14 cellular contexts compared by ENCODE assay signal in genomic region chr21:38990424-38990794, GRCh38.
DNase-seq lines count a peak whose midpoint lies in the region; ATAC-seq and TF ChIP-seq lines count a peak whose summit lies in the region.
"Had no signal": no experiment of that assay in that cellular context is flagged by ENCODE, and none has a peak within 500 bp of the region (broad histone marks: within the 10 kb centered on the region; RNA-seq: fewer than 3 reads in every experiment).

No MANE protein-coding gene starts in this region.

- H3K4me1 ChIP-seq in DND-41 (ENCODE audit: insufficient read depth, low read length) (peaks cover 62% of the 10 kb centered on the region), endodermal cell (ENCODE audit: control insufficient read depth, insufficient read depth, low read length) (peaks cover 32% of the 10 kb centered on the region), osteoblast (ENCODE audit: insufficient read depth, low read length) (peaks cover 40% of the 10 kb centered on the region)

- H3K36me3 Mint-ChIP-seq in endodermal cell (ENCODE audit: low read depth) = no peaks in the 10 kb centered on the region
- H3K36me3 Mint-ChIP-seq: CD8-positive, alpha-beta memory T cell; memory B cell had no signal

- H3K4me2 ChIP-seq in DND-41 (ENCODE audit: insufficient read depth, low read length) (no peak overlapping the region), osteoblast (ENCODE audit: insufficient read depth, low read length) (peak overlapping the region; percentile 54)

- no peaks in the 10 kb centered on the region; the same call in 1 of the 2 replicates for H3K79me2 ChIP-seq in DND-41 (ENCODE audit: insufficient read depth, low read length)
- no peaks in the 10 kb centered on the region for H3K79me2 ChIP-seq in osteoblast (ENCODE audit: insufficient read depth, low read length)

- H3K4me3 Mint-ChIP-seq in endodermal cell = no peak overlapping the region
- H3K4me3 Mint-ChIP-seq: CD8-positive, alpha-beta memory T cell; memory B cell had no signal

- H3K9me3 ChIP-seq in DND-41 (ENCODE audit: insufficient read depth, low read length, severe bottlenecking) = no peaks in the 10 kb centered on the region
- H3K9me3 ChIP-seq in endodermal cell (ENCODE audit: control insufficient read depth, low read length) = no peaks in the 10 kb centered on the region
- H3K9me3 ChIP-seq in osteoblast (ENCODE audit: low read depth, low read length) = no peaks in the 10 kb centered on the region
- H3K9me3 ChIP-seq: tibial nerve had no signal

- no peak overlapping the region for H3K27ac Mint-ChIP-seq in endodermal cell
- H3K27ac Mint-ChIP-seq: CD8-positive, alpha-beta memory T cell; memory B cell had no signal

- 62 to 66% methylated on average over 5 to 12 of the region's 12 CpGs for WGBS in endodermal cell (ENCODE audit: insufficient coverage in 1 of 2, insufficient read length in 1 of 2), 2 experiments

- H3K9me3 Mint-ChIP-seq in endodermal cell = no peaks in the 10 kb centered on the region
- H3K9me3 Mint-ChIP-seq: CD8-positive, alpha-beta memory T cell; memory B cell had no signal

- H3K9ac ChIP-seq in DND-41 (ENCODE audit: low read depth, low read length) (0 out of 2 replicates have a peak overlapping the region, but pooled peaks have one; percentile 5), endodermal cell (ENCODE audit: extremely low read depth, low read length, poor library complexity, severe bottlenecking) (no peak overlapping the region)

- H3K27me3 Mint-ChIP-seq in endodermal cell (ENCODE audit: insufficient read depth) = peaks cover 5% of the 10 kb centered on the region

- TF ChIP-seq CTCF in DND-41 (IDR thresholded peaks at IDR 0.05; ENCODE audit: borderline replicate concordance, extremely low read depth, low read length, poor library complexity, severe bottlenecking) = no peak
- TF ChIP-seq CTCF in endodermal cell (conservative IDR thresholded peaks at IDR 0.05) = no peak
- TF ChIP-seq CTCF in osteoblast (IDR thresholded peaks at IDR 0.05; ENCODE audit: extremely low read depth, low read depth, low read length) = no peak

- H3K4me3 ChIP-seq in DND-41 (ENCODE audit: low read depth in 1 of 2, low read length in 2 of 2) (no peak overlapping the region), endodermal cell (ENCODE audit: low read length) (no peak overlapping the region), osteoblast (ENCODE audit: insufficient read depth, low read length) (peak overlapping the region; percentile 0)
- H3K4me3 ChIP-seq: tibial nerve had no signal

- H3K4me1 Mint-ChIP-seq in endodermal cell = peaks cover 77% of the 10 kb centered on the region
- H3K4me1 Mint-ChIP-seq: CD8-positive, alpha-beta memory T cell; memory B cell had no signal

- H3K27ac ChIP-seq in DND-41 (ENCODE audit: low read length) (peak overlapping the region; percentile 100), endodermal cell (ENCODE audit: low read depth, low read length) (peak overlapping the region; percentile 0), osteoblast (ENCODE audit: low read depth, low read length) (peak overlapping the region; percentile 27)

- no peak for ATAC-seq in DND-41 (ENCODE audit: insufficient read depth, low read depth)

- H4K20me1 ChIP-seq in DND-41 (ENCODE audit: insufficient read depth, low read length) = no peaks in the 10 kb centered on the region
- H4K20me1 ChIP-seq in osteoblast (ENCODE audit: insufficient read depth, low read length) = no peaks in the 10 kb centered on the region

- DNase-seq in DND-41 (no peak), NCI-H146 treated with DMSO at 0.1 percent for 48 hours (lab: John Stamatoyannopoulos, UW; ENCODE audit: unreplicated experiment) (peak; percentile 42), endodermal cell (peak; percentile 62), osteoblast (ENCODE audit: insufficient read length, low spot score, missing footprints) (no peak), HPDE6-E6E7 (ENCODE audit: extremely low spot score) (no peak), anterior cingulate cortex (lab: John Stamatoyannopoulos, UW) (no peak)
- no peak for DNase-seq in stimulated activated CD4-positive, alpha-beta T cell treated with anti-CD3 and anti-CD28 coated beads, Interleukin-4, amount 100 ng/mL, for 4 hours
- DNase-seq in stimulated activated CD4-positive, alpha-beta T cell treated with anti-CD3 and anti-CD28 coated beads, Interleukin-2, amount 100 ng/mL, for 24 hours = no peak
- DNase-seq: activated CD4-positive, alpha-beta T cell treated with anti-CD3 and anti-CD28 coated beads, Interleukin-2, amount 50 U/mL, for 4 hours; CD8-positive, alpha-beta memory T cell; NCI-H1048; stimulated activated CD4-positive, alpha-beta T cell treated with anti-CD3 and anti-CD28 coated beads, Interleukin-4, amount 100 ng/mL, for 1 hour had no signal

- H2AFZ ChIP-seq in DND-41 (ENCODE audit: low read depth, low read length) = no peak overlapping the region
- H2AFZ ChIP-seq in osteoblast (ENCODE audit: low read length) = no peak overlapping the region

- no peaks in the 10 kb centered on the region for H3K27me3 ChIP-seq in DND-41 (ENCODE audit: insufficient read depth, low read length, poor library complexity)
- no peaks in the 10 kb centered on the region for H3K27me3 ChIP-seq in endodermal cell (ENCODE audit: control insufficient read depth, insufficient read depth, low read length, poor library complexity, severe bottlenecking)
- peaks cover 10% of the 10 kb centered on the region for H3K27me3 ChIP-seq in osteoblast (ENCODE audit: insufficient read depth, low read length)
- H3K27me3 ChIP-seq: tibial nerve had no signal

- H3K36me3 ChIP-seq in DND-41 (ENCODE audit: insufficient read depth, low read length) (no peaks in the 10 kb centered on the region), endodermal cell (ENCODE audit: control insufficient read depth, insufficient read depth, low read length) (no peaks in the 10 kb centered on the region), osteoblast (ENCODE audit: insufficient read depth, low read length) (no peaks in the 10 kb centered on the region)
- H3K36me3 ChIP-seq: tibial nerve had no signal

Comparison
In these comparisons a context has a peak if more than half of its experiments do, and no peak if none do; other contexts are left out.
1. DNase-seq: peak in NCI-H146 treated with DMSO at 0.1 percent for 48 hours (single experiment) and endodermal cell (single experiment); none in DND-41 (single experiment), osteoblast (single experiment), stimulated activated CD4-positive, alpha-beta T cell treated with anti-CD3 and anti-CD28 coated beads, Interleukin-4, amount 100 ng/mL, for 4 hours (0 of 2), HPDE6-E6E7 (single experiment), stimulated activated CD4-positive, alpha-beta T cell treated with anti-CD3 and anti-CD28 coated beads, Interleukin-2, amount 100 ng/mL, for 24 hours (0 of 2) and anterior cingulate cortex (0 of 58).
2. H3K27ac ChIP-seq: peak in every context shown above with its lines; median percentile 100 in DND-41; 27 in osteoblast; 0 in endodermal cell.